ENCODE assay signal across 22 cellular contexts in genomic region chr2:71563872-71564271, GRCh38.
DNase-seq lines count a peak whose midpoint lies in the region; ATAC-seq lines count a peak whose summit lies in the region.
"Had no signal": no experiment of that assay in that cellular context is flagged by ENCODE, and none has a peak within 500 bp of the region (broad histone marks: within the 10 kb centered on the region; RNA-seq: fewer than 3 reads in every experiment).

No MANE protein-coding gene starts in this region.

- no peaks in the 10 kb centered on the region for H3K27me3 ChIP-seq in GM23248 (replicated peaks; ENCODE audit: insufficient read depth)
- H3K27me3 ChIP-seq: uterus had no signal

- POLR2A ChIA-PET in T-cell (lab: Charles Lee): no interaction called here

- H3K4me3 ChIP-seq in GM23248 (no peak overlapping the region), SK-N-MC (no peak overlapping the region)
- H3K4me3 ChIP-seq: uterus had no signal

- H3K4me1 ChIP-seq in GM23248 (ENCODE audit: insufficient read depth): 0 out of 2 replicates have a peak, but pooled peaks cover 8% of the 10 kb centered on the region
- H3K4me1 ChIP-seq: parathyroid adenoma, uterus had no signal

- H3K9me3 Mint-ChIP-seq in T-cell: no peaks in the 10 kb centered on the region
- H3K9me3 Mint-ChIP-seq: activated B cell treated with CpG ODN at 0.5 μM for 24 hours; CD8-positive, alpha-beta memory T cell; memory B cell; nephron progenitor cell had no signal

- 0 out of 2 replicates have a peak overlapping the region, but pooled peaks have one; percentile 18 for H3K9ac ChIP-seq in GM23248
- H3K9ac ChIP-seq in SK-N-MC (ENCODE audit: insufficient read length): peak overlapping the region; percentile 1
- H3K9ac ChIP-seq: parathyroid adenoma had no signal

- H3K9me3 ChIP-seq in GM23248 (ENCODE audit: low read depth) (no peaks in the 10 kb centered on the region), SK-N-MC (ENCODE audit: low read depth, low read length) (no peaks in the 10 kb centered on the region)
- H3K9me3 ChIP-seq: uterus had no signal

- CTCF ChIA-PET in T-cell (lab: Charles Lee): no interaction called here

- H3K27ac ChIP-seq in GM23248 (no peak overlapping the region), SK-N-MC (no peak overlapping the region)
- H3K27ac ChIP-seq: parathyroid adenoma, uterus had no signal

- in situ Hi-C loops in ACHN (cut with HindIII; ENCODE audit: low pct_ligation_motif_present, low pct_unique_long_range_greater_than_20kb, low sequenced_read_pairs) (no loop called here), GM23248 (cut with MboI) (loop anchor here (25.0 kb wide), 1 partner anchor 1173 kb away; no protein-coding TSS in a partner anchor)

- WGBS in GM23248 (ENCODE audit: low coverage in 1 of 2, low lambda C conversion rate in 2 of 2, missing lambda C conversion rate in 2 of 2), 2 experiments: 70 to 72% methylated on average over 11 of the region's 11 CpGs

- H3K36me3 Mint-ChIP-seq in T-cell: no peaks in the 10 kb centered on the region
- H3K36me3 Mint-ChIP-seq: memory B cell had no signal

- no peaks in the 10 kb centered on the region for H3K79me2 ChIP-seq in GM23248 (ENCODE audit: insufficient read depth)
- H3K79me2 ChIP-seq: parathyroid adenoma had no signal

- H3K36me3 ChIP-seq in GM23248 (ENCODE audit: low read depth) (no peaks in the 10 kb centered on the region), SK-N-MC (ENCODE audit: insufficient read depth, low read length) (no peaks in the 10 kb centered on the region)
- H3K36me3 ChIP-seq: uterus had no signal

- no peak for ATAC-seq in T-cell (replicated peaks in 1 of 4)

- peak; percentile 11 for DNase-seq in ACHN
- DNase-seq in GM23248: peak; percentile 60
- DNase-seq in SK-N-MC (ENCODE audit: low read depth, low spot score): no peak
- DNase-seq in middle frontal gyrus (ENCODE audit: extremely low spot score, low spot score): peak; percentile 27
- no peak for DNase-seq in T-cell
- DNase-seq in NCI-H1417 treated with DMSO at 0.1 percent for 48 hours (lab: John Stamatoyannopoulos, UW): no peak
- DNase-seq in activated CD8-positive, alpha-beta memory T cell treated with anti-CD3 and anti-CD28 coated beads, Interleukin-2, amount 50 U/mL, for 48 hours: no peak
- no peak for DNase-seq in COLO829 (ENCODE audit: low spot score)
- DNase-seq: activated B cell treated with CpG ODN at 0.5 μM for 24 hours; activated CD4-positive, alpha-beta T cell treated with anti-CD3 and anti-CD28 coated beads, Interleukin-2, amount 50 U/mL, for 48 hours; CD8-positive, alpha-beta memory T cell; DMS53; effector CD8-positive, alpha-beta T cell; GOT3; IMR-90; NCI-H1694 treated with DMSO at 0.1 percent for 48 hours; NCI-H2171 treated with DMSO at 0.1 percent for 48 hours; NCI-H526 treated with DMSO at 0.1 percent for 48 hours; nephron progenitor cell; uterus had no signal

- H4K20me1 ChIP-seq in GM23248 (ENCODE audit: insufficient read depth): no peaks in the 10 kb centered on the region

- no peaks in the 10 kb centered on the region for H3F3A ChIP-seq in GM23248 (ENCODE audit: insufficient read depth)

- H3K9me2 ChIP-seq in GM23248 (ENCODE audit: insufficient read depth): no peaks in the 10 kb centered on the region

- no peak overlapping the region for H3K27ac Mint-ChIP-seq in T-cell
- H3K27ac Mint-ChIP-seq: activated B cell treated with CpG ODN at 0.5 μM for 24 hours, memory B cell, nephron progenitor cell had no signal

- peaks cover 2 to 4% of the 10 kb centered on the region in 2 donors for H3K27me3 Mint-ChIP-seq in T-cell
- H3K27me3 Mint-ChIP-seq: CD8-positive, alpha-beta memory T cell had no signal

- no peaks in the 10 kb centered on the region for H3K4me1 Mint-ChIP-seq in T-cell
- H3K4me1 Mint-ChIP-seq: activated B cell treated with CpG ODN at 0.5 μM for 24 hours; CD8-positive, alpha-beta memory T cell; memory B cell had no signal

- H3K4me3 Mint-ChIP-seq in T-cell: no peak overlapping the region
- H3K4me3 Mint-ChIP-seq: activated B cell treated with CpG ODN at 0.5 μM for 24 hours; CD8-positive, alpha-beta memory T cell; memory B cell; nephron progenitor cell had no signal

- no peak overlapping the region for H2AFZ ChIP-seq in GM23248
- H2AFZ ChIP-seq: parathyroid adenoma had no signal

- H3K4me2 ChIP-seq in GM23248 (ENCODE audit: unreplicated experiment): no peak overlapping the region

Comparison
In these comparisons a context has a peak if more than half of its experiments do, and no peak if none do; other contexts are left out.
1. DNase-seq: peak in ACHN (single experiment), GM23248 (single experiment) and middle frontal gyrus (single experiment); none in SK-N-MC (single experiment), T-cell (0 of 34), NCI-H1417 treated with DMSO at 0.1 percent for 48 hours (single experiment), activated CD8-positive, alpha-beta memory T cell treated with anti-CD3 and anti-CD28 coated beads, Interleukin-2, amount 50 U/mL, for 48 hours (single experiment) and COLO829 (single experiment).